7 cellular contexts compared by ENCODE assay signal in the genomic region with DNA sequence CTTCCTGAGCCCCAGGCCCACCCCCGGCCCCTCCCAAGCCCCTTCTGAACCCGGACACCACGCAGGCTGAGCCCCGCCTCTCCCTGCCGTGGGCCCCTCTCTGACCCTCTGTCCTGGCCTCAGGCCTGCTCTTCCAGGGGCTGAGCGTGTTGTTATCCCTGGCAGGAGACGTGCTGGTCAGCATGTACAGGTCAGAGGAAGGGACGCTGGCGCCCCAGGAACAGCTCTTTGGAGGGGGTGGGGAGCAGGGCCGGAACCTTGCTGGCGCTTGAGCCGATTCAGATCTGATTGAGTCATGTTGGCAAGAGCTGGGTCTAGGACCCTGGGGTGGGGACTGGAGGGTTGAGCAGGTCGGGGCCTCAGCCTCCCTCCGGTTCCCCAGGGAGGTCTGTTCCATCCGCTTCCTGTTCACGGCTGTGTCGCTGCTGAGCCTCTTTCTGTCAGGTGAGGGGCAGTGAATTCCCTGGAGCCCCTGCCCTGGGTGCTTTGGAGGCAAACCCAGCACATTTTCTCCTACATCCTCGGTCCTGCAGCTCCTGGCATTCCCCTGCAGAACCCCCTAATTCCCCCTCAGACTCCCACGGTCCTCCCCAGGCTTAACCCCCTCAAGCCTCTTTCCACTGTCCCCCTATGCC. TPM values are rescaled to one million over a fixed set of nuclear protein-coding genes. Genes with fewer than 3 reads are reported as not detected.
DNase-seq lines count a peak whose midpoint lies in the region; ATAC-seq, FAIRE-seq and TF ChIP-seq lines count a peak whose summit lies in the region.

No MANE protein-coding gene starts in this region.

- in situ Hi-C loops in HepG2 (cut with HindIII; ENCODE audit: extremely low pct_ligation_motif_present, low pct_unique_long_range_greater_than_20kb): loop anchor here (5.0 kb wide), 1 partner anchor 45 kb away; a partner anchor contains a TSS

- peaks cover 27% of the 10 kb centered on the region for H3K4me1 Mint-ChIP-seq in T-helper 2 cell treated with Interferon-gamma antibody and Interleukin-4, amounts not matched to agents 5 μg/mL and 100 μg/mL, for 36 hours (ENCODE audit: low read depth)
- H3K4me1 Mint-ChIP-seq in stimulated activated memory B cell treated with anti-CD40 and anti-IgM and Interleukin-4, amounts not matched to agents 10 μg/mL and 1 μg/mL and 100 μg/mL, for 72 hours: peaks cover 59% of the 10 kb centered on the region

- peaks cover 2% of the 10 kb centered on the region for H3K36me3 Mint-ChIP-seq in T-helper 2 cell treated with Interferon-gamma antibody and Interleukin-4, amounts not matched to agents 5 μg/mL and 100 μg/mL, for 36 hours (ENCODE audit: low read depth)
- H3K36me3 Mint-ChIP-seq in stimulated activated memory B cell treated with anti-CD40 and anti-IgM and Interleukin-4, amounts not matched to agents 10 μg/mL and 1 μg/mL and 100 μg/mL, for 72 hours: peaks cover 5% of the 10 kb centered on the region

- peak; percentile 83 for TF ChIP-seq RAD21 in HepG2 (CRISPR knock-in tag; IDR thresholded peaks at IDR 0.05)

- peak overlapping the region; percentile 97 for H3K4me2 ChIP-seq in HepG2 (ENCODE audit: low read depth, low read length)

- H3K9ac ChIP-seq in HepG2 (ENCODE audit: insufficient read depth, low read depth, low read length): peak overlapping the region; percentile 85

- no peaks in the 10 kb centered on the region; the same call in 1 of the 2 replicates for H4K20me1 ChIP-seq in HepG2 (ENCODE audit: insufficient read depth, low read length)

- peaks cover 5 to 14% of the 10 kb centered on the region in 2 experiments for H3K36me3 ChIP-seq in HepG2 (replicated peaks in 1 of 2; ENCODE audit: control insufficient read depth in 1 of 2, insufficient read depth in 2 of 2, low read length in 2 of 2)

- peak overlapping the region; percentile 91 for H3K27ac Mint-ChIP-seq in T-helper 2 cell treated with Interferon-gamma antibody and Interleukin-4, amounts not matched to agents 5 μg/mL and 100 μg/mL, for 36 hours
- H3K27ac Mint-ChIP-seq in stimulated activated memory B cell treated with anti-CD40 and anti-IgM and Interleukin-4, amounts not matched to agents 10 μg/mL and 1 μg/mL and 100 μg/mL, for 72 hours: peak overlapping the region; percentile 91

- intact Hi-C loops in HepG2 (cut with micrococcal nuclease; ENCODE audit: unreplicated experiment): loop anchor here (2.0 to 5.0 kb wide), 6 partner anchors 47 to 163 kb away; a partner anchor contains a TSS

- H3K4me3 ChIP-seq in choroid plexus epithelial cell (ENCODE audit: low read depth, low read length) (peak overlapping the region; percentile 72), HepG2 (replicated peaks in 1 of 3; ENCODE audit: insufficient read depth in 1 of 3, low read depth in 2 of 3, low read length in 3 of 3) (peak overlapping the region; percentile 67 to 96 (median 87))

- ATAC-seq in HepG2: peak; percentile 68
- no peak for ATAC-seq in stimulated activated memory B cell treated with anti-CD40 and anti-IgM and Interleukin-4, amounts not matched to agents 10 μg/mL and 1 μg/mL and 100 μg/mL, for 72 hours

- peaks cover 26% of the 10 kb centered on the region for H3K4me1 ChIP-seq in HepG2 (ENCODE audit: insufficient read depth, low read length)

- peak; percentile 84 for FAIRE-seq in HepG2 (lab: Jason Lieb, UNC)

- TF ChIP-seq CTCF in GM12873 (IDR thresholded peaks at IDR 0.05; ENCODE audit: insufficient read depth, low read depth, low read length, missing control alignments): peak; percentile 56
- peak; percentile 50 for TF ChIP-seq CTCF in choroid plexus epithelial cell (conservative IDR thresholded peaks at IDR 0.05; ENCODE audit: low read depth, low read length)
- TF ChIP-seq CTCF in HepG2 (CRISPR knock-in tag; IDR thresholded peaks at IDR 0.05): peak; percentile 83

- POLR2A ChIA-PET in HepG2 (lab: Yijun Ruan, JAX): interaction anchor here (0.5 to 6.7 kb wide), 29 partner anchors 13 to 337 kb away, joined by 3 to 152 read pairs (median 5); a partner anchor contains a TSS

- peak; percentile 19 for DNase-seq in MV-4-11 (lab: John Stamatoyannopoulos, UW)
- peak; percentile 45 for DNase-seq in T-helper 2 cell treated with Interferon-gamma antibody and Interleukin-4, amounts not matched to agents 5 μg/mL and 100 μg/mL, for 36 hours (ENCODE audit: low spot score)
- peak; percentile 73 for DNase-seq in choroid plexus epithelial cell (ENCODE audit: low read depth)
- DNase-seq in HepG2 (ENCODE audit: low spot score): peak; percentile 92
- DNase-seq in UCSD-AML1 (lab: John Stamatoyannopoulos, UW; ENCODE audit: unreplicated experiment): no peak

- CTCF ChIA-PET in HepG2 (lab: Yijun Ruan, JAX; ENCODE audit: low intra/inter-chr PET ratio, low total read pairs): interaction anchor here (1.1 kb wide), 1 partner anchor 81 kb away, joined by 3 read pairs; no protein-coding TSS in a partner anchor

- no peaks in the 10 kb centered on the region for H3K27me3 Mint-ChIP-seq in T-helper 2 cell treated with Interferon-gamma antibody and Interleukin-4, amounts not matched to agents 5 μg/mL and 100 μg/mL, for 36 hours (ENCODE audit: low read depth)
- H3K27me3 Mint-ChIP-seq in stimulated activated memory B cell treated with anti-CD40 and anti-IgM and Interleukin-4, amounts not matched to agents 10 μg/mL and 1 μg/mL and 100 μg/mL, for 72 hours: peaks cover 11% of the 10 kb centered on the region

- H2AFZ ChIP-seq in HepG2 (ENCODE audit: low read length): no peak overlapping the region

- H3K27me3 ChIP-seq in HepG2 (ENCODE audit: control insufficient read depth in 1 of 2, insufficient read depth in 2 of 2, low read length in 2 of 2): peaks cover 0 to 7% of the 10 kb centered on the region in 2 experiments; a peak in 1 of 5 replicates

- H3K4me3 Mint-ChIP-seq in T-helper 2 cell treated with Interferon-gamma antibody and Interleukin-4, amounts not matched to agents 5 μg/mL and 100 μg/mL, for 36 hours: peak overlapping the region; percentile 86
- H3K4me3 Mint-ChIP-seq in stimulated activated memory B cell treated with anti-CD40 and anti-IgM and Interleukin-4, amounts not matched to agents 10 μg/mL and 1 μg/mL and 100 μg/mL, for 72 hours: peak overlapping the region; percentile 90

- peak overlapping the region; percentile 87 for H3K27ac ChIP-seq in HepG2 (ENCODE audit: extremely low read length, insufficient read depth, low read length)

- H3K9me3 Mint-ChIP-seq in T-helper 2 cell treated with Interferon-gamma antibody and Interleukin-4, amounts not matched to agents 5 μg/mL and 100 μg/mL, for 36 hours: no peaks in the 10 kb centered on the region
- H3K9me3 Mint-ChIP-seq in stimulated activated memory B cell treated with anti-CD40 and anti-IgM and Interleukin-4, amounts not matched to agents 10 μg/mL and 1 μg/mL and 100 μg/mL, for 72 hours: no peaks in the 10 kb centered on the region

- WGBS in HepG2 (ENCODE audit: low lambda C conversion rate): 0% methylated on average over 18 of the region's 19 CpGs

- BruUV-seq in HepG2 (replicated peaks; lab: Mats Ljungman, UMichigan): no TSS peak

- TF ChIP-seq POLR2A in HepG2 (IDR thresholded peaks at IDR 0.05; ENCODE audit: insufficient read depth in 1 of 2, low read depth in 2 of 2, low read length in 2 of 2): peak; percentile 58 to 77

- peak in 1 of 2 experiments; percentile 31; a peak in 1 of 4 replicates for TF ChIP-seq EP300 in HepG2 (IDR thresholded peaks at IDR 0.05; ENCODE audit: low read depth in 2 of 2, low read length in 2 of 2)
- no peak; the same call in 1 of the 2 replicates for TF ChIP-seq EP300 in HepG2 (CRISPR knock-in tag; IDR thresholded peaks at IDR 0.05; ENCODE audit: borderline replicate concordance)

- peaks cover 15% of the 10 kb centered on the region for H3K79me2 ChIP-seq in HepG2 (ENCODE audit: insufficient read depth, low read length)

- no peaks in the 10 kb centered on the region for H3K9me3 ChIP-seq in HepG2 (ENCODE audit: low read length)

RNA-seq across cellular contexts. Expression of a gene that starts 1.9 kb away (rescaled TPM):
- total RNA-seq in HepG2 (2016; rRNA removed; fragmentation: Illumina TruSeq; extraction: Trizol): 2.5 and 5.8 TPM in 2 replicates
- total RNA-seq in HepG2 (2016; cell fraction: cytosol; rRNA removed; fragmentation: Illumina TruSeq; extraction: Trizol; ENCODE audit: low read depth): 2.5 and 4.4 TPM in 2 replicates
- 4.1 and 5.3 TPM in 2 replicates for total RNA-seq in HepG2 (2016; cell fraction: insoluble cytoplasmic fraction; rRNA removed; fragmentation: Illumina TruSeq; extraction: Trizol)
- total RNA-seq in HepG2 (2016; cell fraction: membrane; rRNA removed; fragmentation: Illumina TruSeq; extraction: Trizol): 3.0 and 4.9 TPM in 2 replicates
- total RNA-seq in HepG2 (2016; cell fraction: nucleus; rRNA removed; fragmentation: Illumina TruSeq; extraction: Trizol): 3.3 and 6.5 TPM in 2 replicates
- polyA plus RNA-seq in HepG2 (2011; rRNA removed): 137 and 149 TPM in 2 replicates
- 115 and 170 TPM in 2 replicates for polyA plus RNA-seq in HepG2 (2011; cell fraction: cytosol; rRNA removed)
- 334 and 438 TPM in 2 replicates for polyA plus RNA-seq in HepG2 (2011; cell fraction: nucleus; rRNA removed)
- polyA plus RNA-seq in HepG2 (2012): 64.5 and 105 TPM in 2 replicates
- 3.0 and 3.3 TPM in 2 replicates for polyA plus RNA-seq in HepG2 (2016; cell fraction: cytosol; fragmentation: Illumina TruSeq; extraction: Trizol; ENCODE audit: low read depth)
- polyA plus RNA-seq in HepG2 (2016; cell fraction: insoluble cytoplasmic fraction; fragmentation: Illumina TruSeq; extraction: Trizol; ENCODE audit: low read depth): 2.3 and 4.7 TPM in 2 replicates
- polyA plus RNA-seq in HepG2 (2016; cell fraction: membrane; fragmentation: Illumina TruSeq; extraction: Trizol; ENCODE audit: low read depth): 3.0 TPM in 2 replicates
- polyA plus RNA-seq in HepG2 (2016; cell fraction: nucleus; fragmentation: Illumina TruSeq; extraction: Trizol; ENCODE audit: insufficient read depth, low read depth): 9.7 and 14.0 TPM in 2 replicates
- 2.7 and 72.2 TPM in 2 replicates for polyA minus RNA-seq in HepG2 (2011; rRNA and poly(A)+ RNA removed; ENCODE audit: low replicate concordance)
- polyA minus RNA-seq in HepG2 (2011; cell fraction: cytosol; rRNA and poly(A)+ RNA removed): 33.7 and 35.8 TPM in 2 replicates
- 26.8 and 32.9 TPM in 2 replicates for polyA minus RNA-seq in HepG2 (2011; cell fraction: nucleus; rRNA and poly(A)+ RNA removed)

RNA-seq across cellular contexts. Expression of a gene that starts 47.2 kb away (rescaled TPM):
- total RNA-seq in HepG2 (2016; rRNA removed; fragmentation: Illumina TruSeq; extraction: Trizol): 431 and 439 TPM in 2 replicates
- total RNA-seq in HepG2 (2016; cell fraction: cytosol; rRNA removed; fragmentation: Illumina TruSeq; extraction: Trizol; ENCODE audit: low read depth): 101 and 106 TPM in 2 replicates
- 375 and 428 TPM in 2 replicates for total RNA-seq in HepG2 (2016; cell fraction: insoluble cytoplasmic fraction; rRNA removed; fragmentation: Illumina TruSeq; extraction: Trizol)
- 226 and 229 TPM in 2 replicates for total RNA-seq in HepG2 (2016; cell fraction: membrane; rRNA removed; fragmentation: Illumina TruSeq; extraction: Trizol)
- total RNA-seq in HepG2 (2016; cell fraction: nucleus; rRNA removed; fragmentation: Illumina TruSeq; extraction: Trizol): 227 and 285 TPM in 2 replicates
- 369 and 408 TPM in 2 replicates for polyA plus RNA-seq in HepG2 (2011; rRNA removed)
- polyA plus RNA-seq in HepG2 (2011; cell fraction: cytosol; rRNA removed): 458 and 619 TPM in 2 replicates
- 810 and 933 TPM in 2 replicates for polyA plus RNA-seq in HepG2 (2011; cell fraction: nucleus; rRNA removed)
- 457 and 478 TPM in 2 replicates for polyA plus RNA-seq in HepG2 (2012)
- polyA plus RNA-seq in HepG2 (2016; cell fraction: cytosol; fragmentation: Illumina TruSeq; extraction: Trizol; ENCODE audit: low read depth): 121 and 137 TPM in 2 replicates
- 374 and 508 TPM in 2 replicates for polyA plus RNA-seq in HepG2 (2016; cell fraction: insoluble cytoplasmic fraction; fragmentation: Illumina TruSeq; extraction: Trizol; ENCODE audit: low read depth)
- 213 and 247 TPM in 2 replicates for polyA plus RNA-seq in HepG2 (2016; cell fraction: membrane; fragmentation: Illumina TruSeq; extraction: Trizol; ENCODE audit: low read depth)
- 541 and 549 TPM in 2 replicates for polyA plus RNA-seq in HepG2 (2016; cell fraction: nucleus; fragmentation: Illumina TruSeq; extraction: Trizol; ENCODE audit: insufficient read depth, low read depth)
- polyA minus RNA-seq in HepG2 (2011; rRNA and poly(A)+ RNA removed; ENCODE audit: low replicate concordance): 283 and 707 TPM in 2 replicates
- 243 and 283 TPM in 2 replicates for polyA minus RNA-seq in HepG2 (2011; cell fraction: cytosol; rRNA and poly(A)+ RNA removed)
- polyA minus RNA-seq in HepG2 (2011; cell fraction: nucleus; rRNA and poly(A)+ RNA removed): 258 and 260 TPM in 2 replicates

RNA-seq across cellular contexts. Expression of a gene that starts 47.2 kb away (rescaled TPM):
- 104 and 111 TPM in 2 replicates for total RNA-seq in HepG2 (2016; rRNA removed; fragmentation: Illumina TruSeq; extraction: Trizol)
- total RNA-seq in HepG2 (2016; cell fraction: cytosol; rRNA removed; fragmentation: Illumina TruSeq; extraction: Trizol; ENCODE audit: low read depth): 14.8 and 16.3 TPM in 2 replicates
- 99.0 and 104 TPM in 2 replicates for total RNA-seq in HepG2 (2016; cell fraction: insoluble cytoplasmic fraction; rRNA removed; fragmentation: Illumina TruSeq; extraction: Trizol)
- total RNA-seq in HepG2 (2016; cell fraction: membrane; rRNA removed; fragmentation: Illumina TruSeq; extraction: Trizol): 35.0 and 42.5 TPM in 2 replicates
- 73.6 and 78.3 TPM in 2 replicates for total RNA-seq in HepG2 (2016; cell fraction: nucleus; rRNA removed; fragmentation: Illumina TruSeq; extraction: Trizol)
- 84.9 and 97.9 TPM in 2 replicates for polyA plus RNA-seq in HepG2 (2011; rRNA removed)
- 68.6 and 77.9 TPM in 2 replicates for polyA plus RNA-seq in HepG2 (2011; cell fraction: cytosol; rRNA removed)
- polyA plus RNA-seq in HepG2 (2011; cell fraction: nucleus; rRNA removed): 101 and 129 TPM in 2 replicates
- 41.4 and 42.7 TPM in 2 replicates for polyA plus RNA-seq in HepG2 (2012)
- 1.7 and 2.2 TPM in 2 replicates for polyA plus RNA-seq in HepG2 (2016; cell fraction: cytosol; fragmentation: Illumina TruSeq; extraction: Trizol; ENCODE audit: low read depth)
- 58.1 and 68.5 TPM in 2 replicates for polyA plus RNA-seq in HepG2 (2016; cell fraction: insoluble cytoplasmic fraction; fragmentation: Illumina TruSeq; extraction: Trizol; ENCODE audit: low read depth)
- polyA plus RNA-seq in HepG2 (2016; cell fraction: membrane; fragmentation: Illumina TruSeq; extraction: Trizol; ENCODE audit: low read depth): 8.8 and 10.1 TPM in 2 replicates
- polyA plus RNA-seq in HepG2 (2016; cell fraction: nucleus; fragmentation: Illumina TruSeq; extraction: Trizol; ENCODE audit: insufficient read depth, low read depth): 74.6 and 75.6 TPM in 2 replicates
- 373 and 464 TPM in 2 replicates for polyA minus RNA-seq in HepG2 (2011; rRNA and poly(A)+ RNA removed; ENCODE audit: low replicate concordance)
- 67.4 and 80.5 TPM in 2 replicates for polyA minus RNA-seq in HepG2 (2011; cell fraction: cytosol; rRNA and poly(A)+ RNA removed)
- 128 and 140 TPM in 2 replicates for polyA minus RNA-seq in HepG2 (2011; cell fraction: nucleus; rRNA and poly(A)+ RNA removed)
